In the genomic region with DNA sequence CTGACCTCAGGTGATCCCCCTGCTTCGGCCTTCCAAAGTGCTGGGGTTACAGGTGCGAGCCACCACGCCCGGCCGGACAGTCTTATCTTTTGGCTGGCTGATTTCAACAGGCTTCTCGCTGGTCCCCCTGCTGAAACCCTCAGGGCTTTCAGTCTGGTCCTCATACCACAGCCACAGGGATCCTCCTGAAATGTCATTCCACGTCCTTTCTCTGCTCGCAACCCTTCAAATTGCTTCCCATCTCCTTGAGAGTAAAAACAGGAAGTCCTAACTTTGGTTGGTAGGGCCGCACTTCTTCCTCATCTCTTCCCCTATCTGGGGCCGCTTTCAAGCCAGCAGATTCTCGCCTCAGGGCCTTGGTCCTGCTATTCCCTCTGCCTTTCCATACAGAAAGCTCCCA, we compare ENCODE assay signal across 1 cellular context.
TF ChIP-seq lines count a peak whose summit lies in the region.

No MANE protein-coding gene starts in this region.

TF ChIP-seq in HEK293T, 16 proteins besides CTCF, POLR2A, EP300 and RAD21 (continued from another document):
- TF ChIP-seq PKNOX1 (IDR thresholded peaks at IDR 0.05) (no peak), TARDBP (IDR thresholded peaks at IDR 0.05) (no peak), ZNF384 (IDR thresholded peaks at IDR 0.05) (no peak), FOXK2 (IDR thresholded peaks at IDR 0.05) (no peak), CTBP1 (IDR thresholded peaks at IDR 0.05; ENCODE audit: borderline replicate concordance) (no peak), SUZ12 (IDR thresholded peaks at IDR 0.05) (no peak), HDGF (IDR thresholded peaks at IDR 0.05; ENCODE audit: borderline replicate concordance) (no peak), BHLHE40 (IDR thresholded peaks at IDR 0.05; ENCODE audit: borderline replicate concordance) (no peak), FOXA1 (IDR thresholded peaks at IDR 0.05) (no peak)
